In the genomic region with DNA sequence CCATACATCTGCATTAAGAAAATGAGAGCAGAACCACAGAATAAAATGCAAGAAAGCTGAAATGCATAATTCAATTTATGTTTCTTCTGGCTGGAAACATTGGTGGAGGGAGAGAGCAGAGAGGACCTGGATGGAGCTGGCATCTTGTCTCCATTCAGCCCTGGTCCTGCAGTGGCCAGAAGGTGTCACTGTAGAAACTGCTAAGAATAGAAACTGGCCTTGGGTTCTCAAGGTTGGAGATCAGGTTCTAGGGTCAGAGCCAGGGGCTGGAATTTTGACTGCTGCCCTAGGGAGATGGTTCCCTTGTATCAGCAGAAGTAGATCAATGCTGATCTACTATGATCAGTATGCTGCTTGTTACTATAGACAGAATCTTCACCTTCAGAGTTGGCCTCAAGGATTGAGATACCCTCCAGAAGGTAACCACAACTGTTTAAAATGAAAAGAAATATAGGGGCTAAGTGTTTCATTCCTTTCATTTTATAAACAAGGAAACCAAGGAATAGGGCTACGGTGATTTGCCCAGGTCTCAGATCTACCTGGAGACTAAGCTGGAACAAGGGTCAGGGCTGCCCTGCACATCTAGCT, we compare ENCODE assay signal across 9 cellular contexts. TPM values are rescaled to one million over a fixed set of nuclear protein-coding genes. Genes with fewer than 3 reads are reported as not detected.
DNase-seq lines count a peak whose midpoint lies in the region; ATAC-seq and TF ChIP-seq lines count a peak whose summit lies in the region.
"Had no signal": no experiment of that assay in that cellular context is flagged by ENCODE, and none has a peak within 500 bp of the region (broad histone marks: within the 10 kb centered on the region; RNA-seq: fewer than 3 reads in every experiment).

No MANE protein-coding gene starts in this region.

- ATAC-seq in stimulated activated naive CD8-positive, alpha-beta T cell treated with anti-CD3 and anti-CD28 coated beads, Interleukin-15, Interleukin-2, amounts not matched to agents 100 U/mL and 50 U/mL, for 24 hours: peak; percentile 40

- no peaks in the 10 kb centered on the region for H3K36me3 Mint-ChIP-seq in activated CD4-positive, alpha-beta T cell treated with anti-CD3 and anti-CD28 coated beads, Interleukin-2, amount 10 ng/mL, durations not matched to agents 7 days and 5 days (ENCODE audit: low read depth)

- no peak overlapping the region for H3K27ac Mint-ChIP-seq in activated CD4-positive, alpha-beta T cell treated with anti-CD3 and anti-CD28 coated beads, Interleukin-2, amount 10 ng/mL, durations not matched to agents 7 days and 5 days

- H3K4me3 Mint-ChIP-seq in activated CD4-positive, alpha-beta T cell treated with anti-CD3 and anti-CD28 coated beads, Interleukin-2, amount 10 ng/mL, durations not matched to agents 7 days and 5 days: no peak overlapping the region

- no peaks in the 10 kb centered on the region for H3K9me3 Mint-ChIP-seq in activated CD4-positive, alpha-beta T cell treated with anti-CD3 and anti-CD28 coated beads, Interleukin-2, amount 10 ng/mL, durations not matched to agents 7 days and 5 days

- no peaks in the 10 kb centered on the region for H3K4me1 ChIP-seq in Peyer's patch

- peak; percentile 18 for DNase-seq in activated CD4-positive, alpha-beta T cell treated with anti-CD3 and anti-CD28 coated beads, Interleukin-2, amount 10 ng/mL, durations not matched to agents 7 days and 5 days
- DNase-seq in activated CD4-positive, alpha-beta T cell treated with anti-CD3 and anti-CD28 coated beads for 4 hours: no peak
- DNase-seq in Peyer's patch (peak in 1 of 3 donors; percentile 64), fibroblast of peridontal ligament (ENCODE audit: extremely low read depth) (peak; percentile 48), HPDE6-E6E7 (ENCODE audit: extremely low spot score) (no peak), MV-4-11 (lab: John Stamatoyannopoulos, UW) (no peak), DMS79 (lab: John Stamatoyannopoulos, UW) (no peak)
- no peak for DNase-seq in stimulated activated naive CD8-positive, alpha-beta T cell treated with anti-CD3 and anti-CD28 coated beads, Interleukin-15, Interleukin-2, amounts not matched to agents 100 U/mL and 50 U/mL, for 24 hours
- DNase-seq: DMS79 treated with DMSO at 0.1 percent for 48 hours had no signal

- H3K4me1 Mint-ChIP-seq in activated CD4-positive, alpha-beta T cell treated with anti-CD3 and anti-CD28 coated beads, Interleukin-2, amount 10 ng/mL, durations not matched to agents 7 days and 5 days: peaks cover 18% of the 10 kb centered on the region

- H3K4me3 ChIP-seq in Peyer's patch: no peak overlapping the region

- H3K27me3 Mint-ChIP-seq in activated CD4-positive, alpha-beta T cell treated with anti-CD3 and anti-CD28 coated beads, Interleukin-2, amount 10 ng/mL, durations not matched to agents 7 days and 5 days: no peaks in the 10 kb centered on the region

- TF ChIP-seq POLR2A in Peyer's patch (IDR thresholded peaks at IDR 0.05): no peak

- peak in 4 of 6 experiments; percentile 33 to 59 (median 53) for TF ChIP-seq CTCF in Peyer's patch (IDR thresholded peaks at IDR 0.05)

- H3K9me3 ChIP-seq in Peyer's patch: no peaks in the 10 kb centered on the region

- no peaks in the 10 kb centered on the region for H3K27me3 ChIP-seq in Peyer's patch

- CTCF ChIA-PET in activated CD4-positive, alpha-beta T cell treated with anti-CD3 and anti-CD28 coated beads, Interleukin-2, amount 10 ng/mL, durations not matched to agents 7 days and 5 days (lab: Charles Lee): interaction anchor here (0.6 to 1.5 kb wide), 4 partner anchors 11 to 246 kb away, joined by 3 to 4 read pairs (median 3); no protein-coding TSS in a partner anchor

- H3K36me3 ChIP-seq in Peyer's patch: no peaks in the 10 kb centered on the region

- H3K27ac ChIP-seq in Peyer's patch: no peak overlapping the region

- POLR2A ChIA-PET in activated CD4-positive, alpha-beta T cell treated with anti-CD3 and anti-CD28 coated beads, Interleukin-2, amount 10 ng/mL, durations not matched to agents 7 days and 5 days (lab: Charles Lee): no interaction called here

RNA-seq across cellular contexts. Expression of a gene that starts 13.1 kb away (rescaled TPM):
- total RNA-seq in activated CD4-positive, alpha-beta T cell treated with anti-CD3 and anti-CD28 coated beads, Interleukin-2, amount 10 ng/mL, durations not matched to agents 7 days and 5 days: under 1 TPM in 1 of 2 experiments, not detected in 1; 0.29 TPM
- not detected for total RNA-seq in Peyer's patch

RNA-seq across cellular contexts. Expression of a gene that starts 47.6 kb away (rescaled TPM):
- not detected for total RNA-seq in activated CD4-positive, alpha-beta T cell treated with anti-CD3 and anti-CD28 coated beads, Interleukin-2, amount 10 ng/mL, durations not matched to agents 7 days and 5 days
- 1 to 10 TPM in 1 of 4 donors, not detected in 3; 1.3 TPM for total RNA-seq in Peyer's patch

Comparison
In these comparisons a context has a peak if more than half of its experiments do, and no peak if none do; other contexts are left out.
1. DNase-seq: peak in activated CD4-positive, alpha-beta T cell treated with anti-CD3 and anti-CD28 coated beads, Interleukin-2, amount 10 ng/mL, durations not matched to agents 7 days and 5 days (single experiment) and fibroblast of peridontal ligament (single experiment); none in activated CD4-positive, alpha-beta T cell treated with anti-CD3 and anti-CD28 coated beads for 4 hours (0 of 2), stimulated activated naive CD8-positive, alpha-beta T cell treated with anti-CD3 and anti-CD28 coated beads, Interleukin-15, Interleukin-2, amounts not matched to agents 100 U/mL and 50 U/mL, for 24 hours (single experiment), HPDE6-E6E7 (single experiment), MV-4-11 (single experiment) and DMS79 (single experiment).